19 cellular contexts compared by ENCODE assay signal in the genomic region with DNA sequence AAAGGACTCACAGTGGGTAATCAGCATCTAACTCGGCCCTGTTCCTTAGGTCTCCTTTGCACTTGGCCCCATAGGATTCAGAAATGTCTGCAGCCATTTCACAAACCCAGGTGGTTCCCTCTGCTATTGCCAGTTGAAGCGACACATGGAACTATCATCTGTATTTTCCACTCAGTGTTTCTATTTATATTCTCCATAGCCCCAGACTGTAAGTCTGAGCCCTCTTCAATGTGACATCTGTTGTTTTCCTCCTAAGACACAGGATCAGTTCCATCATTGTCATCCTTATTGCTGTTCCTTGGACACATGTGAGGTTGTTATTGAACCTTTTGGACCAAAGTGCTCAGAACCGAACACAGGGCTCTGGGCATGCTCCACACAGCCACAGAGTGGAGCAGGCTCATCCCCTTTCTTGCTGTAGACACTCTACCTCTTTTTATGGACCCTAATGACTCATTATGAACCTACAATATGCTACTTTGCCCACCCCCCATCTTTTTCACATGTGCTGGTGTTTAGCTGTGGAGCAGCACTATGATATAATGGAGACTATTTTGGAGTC.
"Had no signal": no experiment of that assay in that cellular context is flagged by ENCODE, and none has a peak within 500 bp of the region (broad histone marks: within the 10 kb centered on the region; RNA-seq: fewer than 3 reads in every experiment).

No MANE protein-coding gene starts in this region.

- H3K4me3 Mint-ChIP-seq: activated CD4-positive, alpha-beta T cell treated with anti-CD3 and anti-CD28 coated beads, Interleukin-2, amount 10 ng/mL, durations not matched to agents 7 days and 5 days; neural progenitor cell had no signal

- DNase-seq: activated CD4-positive, alpha-beta T cell treated with anti-CD3 and anti-CD28 coated beads, Interleukin-2, amount 10 ng/mL, durations not matched to agents 7 days and 5 days; activated CD4-positive, CD25-positive, alpha-beta regulatory T cell; activated CD8-positive, alpha-beta memory T cell treated with anti-CD3 and anti-CD28 coated beads for 24 hours; activated naive CD4-positive, alpha-beta T cell treated with anti-CD3 and anti-CD28 coated beads, Interleukin-2, amount 50 U/mL, for 16 hours; activated T-cell treated with anti-CD3 and anti-CD28 coated beads for 4 hours; adrenal gland; brain microvascular endothelial cell; dorsolateral prefrontal cortex; islet precursor cell; left lung; mesenchymal stem cell; pancreas; right lobe of liver; stimulated activated naive CD4-positive, alpha-beta T cell; substantia nigra; T-helper 2 cell; transverse colon had no signal

- H3K4me3 ChIP-seq: adrenal gland, dorsolateral prefrontal cortex, left lung, neural progenitor cell, pancreas, right lobe of liver, transverse colon had no signal

- H3K9me3 Mint-ChIP-seq: activated CD4-positive, alpha-beta T cell treated with anti-CD3 and anti-CD28 coated beads, Interleukin-2, amount 10 ng/mL, durations not matched to agents 7 days and 5 days; neural progenitor cell had no signal

- H3K27me3 ChIP-seq: adrenal gland, brain microvascular endothelial cell, dorsolateral prefrontal cortex, left lung, neural progenitor cell, pancreas, right lobe of liver, transverse colon had no signal

- H3K27ac Mint-ChIP-seq: neural progenitor cell had no signal

- ATAC-seq: esophagus mucosa, left lung, pancreas, right lobe of liver had no signal

- H3K27ac ChIP-seq: adrenal gland, brain microvascular endothelial cell, dorsolateral prefrontal cortex, left lung, neural progenitor cell, pancreas, right lobe of liver, transverse colon had no signal

- H3K9me3 ChIP-seq: adrenal gland, left lung, pancreas, right lobe of liver, transverse colon had no signal

- H3K4me1 ChIP-seq: adrenal gland, left lung, neural progenitor cell, pancreas, transverse colon had no signal
